21 cellular contexts compared by ENCODE assay signal in the genomic region with DNA sequence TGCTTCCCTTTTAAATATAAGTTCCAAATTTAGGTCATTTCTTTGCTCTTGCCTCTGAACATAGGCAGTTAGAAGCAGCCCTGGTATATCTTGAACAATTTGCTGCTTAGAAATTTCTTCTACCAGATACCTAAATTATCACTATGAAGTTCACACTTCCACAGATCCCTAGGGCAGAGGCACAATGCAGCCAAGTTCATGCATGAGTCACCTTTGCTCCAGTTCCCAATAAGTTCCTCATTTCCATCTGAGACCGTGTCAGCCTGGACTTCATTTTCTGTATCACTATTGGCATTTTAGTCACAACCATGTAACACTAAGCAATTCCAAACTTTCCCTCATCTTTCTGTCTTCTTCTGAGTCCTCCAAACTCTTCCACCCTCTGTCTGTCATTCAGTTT. TPM values are rescaled to one million over a fixed set of nuclear protein-coding genes. Genes with fewer than 3 reads are reported as not detected.
A peak's percentile ranks its signal among the peaks of the same experiment; 100 is the strongest.
DNase-seq lines count a peak whose midpoint lies in the region; ATAC-seq, FAIRE-seq and TF ChIP-seq lines count a peak whose summit lies in the region.
"Had no signal": no experiment of that assay in that cellular context is flagged by ENCODE, and none has a peak within 500 bp of the region (broad histone marks: within the 10 kb centered on the region; RNA-seq: fewer than 3 reads in every experiment).

No MANE protein-coding gene starts in this region.

- FAIRE-seq in bronchial epithelial cell (lab: Jason Lieb, UNC), result peak; percentile 72

- peaks cover 0 to 7% (median 2%) of the 10 kb centered on the region in 5 donors for H3K27me3 Mint-ChIP-seq in naive thymus-derived CD4-positive, alpha-beta T cell
- peaks cover 2% of the 10 kb centered on the region for H3K27me3 Mint-ChIP-seq in T-helper 2 cell treated with Interferon-gamma antibody and Interleukin-4, amounts not matched to agents 5 μg/mL and 100 μg/mL, for 36 hours (ENCODE audit: low read depth)

- no peak for TF ChIP-seq CTCF in bronchial epithelial cell (IDR thresholded peaks at IDR 0.05; ENCODE audit: insufficient read depth, low read length, severe bottlenecking)

- H3K4me3 ChIP-seq in bronchial epithelial cell (ENCODE audit: low read depth, low read length), result no peak overlapping the region
- H3K4me3 ChIP-seq in naive thymus-derived CD4-positive, alpha-beta T cell (ENCODE audit: low read length), result no peak overlapping the region
- H3K4me3 ChIP-seq: heart left ventricle had no signal

- no peaks in the 10 kb centered on the region for H3K36me3 Mint-ChIP-seq in naive thymus-derived CD4-positive, alpha-beta T cell
- H3K36me3 Mint-ChIP-seq in T-helper 2 cell treated with Interferon-gamma antibody and Interleukin-4, amounts not matched to agents 5 μg/mL and 100 μg/mL, for 36 hours (ENCODE audit: low read depth), result no peaks in the 10 kb centered on the region

- DNase-seq in CD1c-positive myeloid dendritic cell (ENCODE audit: extremely low spot score), result peak; percentile 72
- DNase-seq in M059J (ENCODE audit: low read depth), result peak; percentile 17
- peak; percentile 22 for DNase-seq in bronchial epithelial cell (ENCODE audit: low read depth)
- no peak for DNase-seq in naive thymus-derived CD4-positive, alpha-beta T cell
- DNase-seq in AG08396 (ENCODE audit: low spot score), result no peak
- DNase-seq in LoVo (ENCODE audit: low spot score), result no peak
- no peak for DNase-seq in T-helper 2 cell treated with Interferon-gamma antibody and Interleukin-4, amounts not matched to agents 5 μg/mL and 100 μg/mL, for 36 hours (ENCODE audit: low spot score)
- DNase-seq: activated CD4-positive, alpha-beta T cell treated with anti-CD3 and anti-CD28 coated beads, Interleukin-2, amount 50 U/mL, for 1 hour; activated gamma-delta T cell treated with Interleukin-2 at 50 U/mL for 16 hours; Caco-2; heart left ventricle; left ventricle myocardium superior; MM.1S; NCI-H187 treated with DMSO at 0.1 percent for 48 hours; T-helper 1 cell had no signal

- POLR2A ChIA-PET in naive thymus-derived CD4-positive, alpha-beta T cell (lab: Charles Lee), result no interaction called here

- ATAC-seq in naive thymus-derived CD4-positive, alpha-beta T cell, result peak; percentile 60
- ATAC-seq in GM18868 (IDR thresholded peaks at IDR 0.05; ENCODE audit: unreplicated experiment), result no peak
- ATAC-seq: esophagus mucosa, heart left ventricle, left ventricle myocardium superior had no signal

- CTCF ChIA-PET in naive thymus-derived CD4-positive, alpha-beta T cell (lab: Charles Lee), result no interaction called here

- H3K4me1 ChIP-seq in naive thymus-derived CD4-positive, alpha-beta T cell (ENCODE audit: control insufficient read depth in 2 of 2, insufficient read depth in 2 of 2, low read length in 2 of 2), result no peaks in the 10 kb centered on the region

- H3K27ac Mint-ChIP-seq in naive thymus-derived CD4-positive, alpha-beta T cell, result no peak overlapping the region
- H3K27ac Mint-ChIP-seq in T-helper 2 cell treated with Interferon-gamma antibody and Interleukin-4, amounts not matched to agents 5 μg/mL and 100 μg/mL, for 36 hours, result no peak overlapping the region

- H3K27me3 ChIP-seq in bronchial epithelial cell (ENCODE audit: control insufficient read depth, insufficient read depth, low read length), result no peaks in the 10 kb centered on the region
- peaks cover 0 to 3% of the 10 kb centered on the region in 2 donors for H3K27me3 ChIP-seq in naive thymus-derived CD4-positive, alpha-beta T cell (ENCODE audit: control insufficient read depth in 2 of 2, insufficient read depth in 2 of 2, low read length in 2 of 2)
- H3K27me3 ChIP-seq: heart left ventricle, neutrophil had no signal

- intact Hi-C loops in naive thymus-derived CD4-positive, alpha-beta T cell (cut with micrococcal nuclease), result no loop called here

- peaks cover 0 to 10% (median 0%) of the 10 kb centered on the region in 7 donors for H3K4me1 Mint-ChIP-seq in naive thymus-derived CD4-positive, alpha-beta T cell
- H3K4me1 Mint-ChIP-seq in T-helper 2 cell treated with Interferon-gamma antibody and Interleukin-4, amounts not matched to agents 5 μg/mL and 100 μg/mL, for 36 hours (ENCODE audit: low read depth), result peaks cover 9% of the 10 kb centered on the region

- no peaks in the 10 kb centered on the region for H3K9me3 ChIP-seq in naive thymus-derived CD4-positive, alpha-beta T cell (ENCODE audit: control insufficient read depth in 2 of 3, low read length in 3 of 3)
- H3K9me3 ChIP-seq: neutrophil had no signal

- H3K4me3 Mint-ChIP-seq in naive thymus-derived CD4-positive, alpha-beta T cell, result no peak overlapping the region
- no peak overlapping the region for H3K4me3 Mint-ChIP-seq in T-helper 2 cell treated with Interferon-gamma antibody and Interleukin-4, amounts not matched to agents 5 μg/mL and 100 μg/mL, for 36 hours

- peaks cover 0 to 18% (median 6%) of the 10 kb centered on the region in 11 donors for H3K9me3 Mint-ChIP-seq in naive thymus-derived CD4-positive, alpha-beta T cell
- no peaks in the 10 kb centered on the region for H3K9me3 Mint-ChIP-seq in T-helper 2 cell treated with Interferon-gamma antibody and Interleukin-4, amounts not matched to agents 5 μg/mL and 100 μg/mL, for 36 hours

- H3K36me3 ChIP-seq in bronchial epithelial cell (ENCODE audit: control insufficient read depth, insufficient read depth, low read length), result no peaks in the 10 kb centered on the region
- no peaks in the 10 kb centered on the region for H3K36me3 ChIP-seq in naive thymus-derived CD4-positive, alpha-beta T cell (ENCODE audit: control insufficient read depth in 2 of 3, insufficient read depth in 3 of 3, low read length in 3 of 3)
- H3K36me3 ChIP-seq: heart left ventricle, neutrophil had no signal

- no peak overlapping the region for H3K27ac ChIP-seq in naive thymus-derived CD4-positive, alpha-beta T cell (ENCODE audit: low read depth, low read length)
- H3K27ac ChIP-seq: heart left ventricle, neutrophil had no signal

RNA-seq across cellular contexts. Expression of gene KCNJ16, which starts 44.9 kb away (rescaled TPM):
- total RNA-seq in M059J (2014; rRNA removed; shearing (Covaris generic)), result not detected in 2 replicates
- total RNA-seq in bronchial epithelial cell, result not detected in 2 replicates
- not detected for total RNA-seq in naive thymus-derived CD4-positive, alpha-beta T cell
- not detected for polyA plus RNA-seq in naive thymus-derived CD4-positive, alpha-beta T cell
- total RNA-seq: cardiac septum, Daoy, esophagus mucosa, H4, left ventricle myocardium superior had no signal

RNA-seq across cellular contexts. Expression of gene KCNJ2, which starts 49.4 kb away (rescaled TPM):
- total RNA-seq in M059J (2014; rRNA removed; shearing (Covaris generic)), result 0.44 and 0.54 TPM in 2 replicates
- 0.51 and 1.6 TPM in 2 replicates for total RNA-seq in bronchial epithelial cell
- 1 to 10 TPM in 1 of 5 experiments, under 1 TPM in 3, not detected in 1; 0.05 to 1.5 (median 0.21) TPM for total RNA-seq in naive thymus-derived CD4-positive, alpha-beta T cell
- polyA plus RNA-seq in naive thymus-derived CD4-positive, alpha-beta T cell, result not detected

Comparison
In these comparisons a context has a peak if more than half of its experiments do, and no peak if none do; other contexts are left out.
1. DNase-seq: peak in CD1c-positive myeloid dendritic cell (single experiment), M059J (single experiment) and bronchial epithelial cell (single experiment); none in naive thymus-derived CD4-positive, alpha-beta T cell (0 of 9), AG08396 (single experiment), LoVo (single experiment) and T-helper 2 cell treated with Interferon-gamma antibody and Interleukin-4, amounts not matched to agents 5 μg/mL and 100 μg/mL, for 36 hours (single experiment).